2 cellular contexts compared by ENCODE assay signal in the genomic region with DNA sequence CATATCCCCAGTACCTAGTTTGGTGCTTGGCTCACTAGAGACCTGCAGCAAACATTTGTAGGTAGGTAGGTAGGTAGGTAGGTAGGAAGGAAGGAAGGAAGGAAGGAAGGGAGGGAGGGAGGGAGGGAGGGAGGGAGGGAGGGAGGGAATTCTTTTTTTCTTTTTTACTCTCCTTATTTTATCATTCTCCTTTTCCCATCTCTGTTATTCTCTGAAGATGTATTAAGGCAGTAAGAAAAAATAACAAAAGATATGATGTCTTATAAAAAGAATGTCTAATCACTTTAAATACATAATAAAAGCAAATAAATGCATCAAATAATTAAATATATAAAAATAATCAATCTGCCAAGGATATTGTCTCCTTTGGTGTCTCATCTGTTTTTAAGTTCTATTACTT.
A peak's percentile ranks its signal among the peaks of the same experiment; 100 is the strongest.
TF ChIP-seq lines count a peak whose summit lies in the region.

No MANE protein-coding gene starts in this region.

TF ChIP-seq in HepG2, 621 proteins besides CTCF, POLR2A, EP300 and RAD21:
- TF ChIP-seq HNRNPK (IDR thresholded peaks at IDR 0.05; ENCODE audit: low read depth, low read length, poor library complexity, severe bottlenecking) (peak; percentile 98), RFXAP (CRISPR knock-in tag; IDR thresholded peaks at IDR 0.05; ENCODE audit: borderline replicate concordance) (no peak), PCBP1 (IDR thresholded peaks at IDR 0.05; ENCODE audit: borderline replicate concordance, low read depth, low read length) (peak; percentile 87; the same call in 1 of the 2 replicates), NR2C2 (CRISPR knock-in tag; IDR thresholded peaks at IDR 0.05; ENCODE audit: borderline replicate concordance) (no peak), HNF4A (CRISPR knock-in tag; IDR thresholded peaks at IDR 0.05) (no peak)

TF ChIP-seq in K562, 482 proteins besides CTCF, POLR2A, EP300 and RAD21:
- peak; percentile 88 for TF ChIP-seq PCBP1 (IDR thresholded peaks at IDR 0.05; ENCODE audit: low read depth, low read length, poor library complexity, severe bottlenecking)
- no peak for TF ChIP-seq RNF2 (IDR thresholded peaks at IDR 0.05)
- TF ChIP-seq, protein P1, sequence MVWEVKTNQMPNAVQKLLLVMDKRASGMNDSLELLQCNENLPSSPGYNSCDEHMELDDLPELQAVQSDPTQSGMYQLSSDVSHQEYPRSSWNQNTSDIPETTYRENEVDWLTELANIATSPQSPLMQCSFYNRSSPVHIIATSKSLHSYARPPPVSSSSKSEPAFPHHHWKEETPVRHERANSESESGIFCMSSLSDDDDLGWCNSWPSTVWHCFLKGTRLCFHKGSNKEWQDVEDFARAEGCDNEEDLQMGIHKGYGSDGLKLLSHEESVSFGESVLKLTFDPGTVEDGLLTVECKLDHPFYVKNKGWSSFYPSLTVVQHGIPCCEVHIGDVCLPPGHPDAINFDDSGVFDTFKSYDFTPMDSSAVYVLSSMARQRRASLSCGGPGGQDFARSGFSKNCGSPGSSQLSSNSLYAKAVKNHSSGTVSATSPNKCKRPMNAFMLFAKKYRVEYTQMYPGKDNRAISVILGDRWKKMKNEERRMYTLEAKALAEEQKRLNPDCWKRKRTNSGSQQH (CRISPR knock-in tag; IDR thresholded peaks at IDR 0.05): no peak
- peak; percentile 95 for TF ChIP-seq HNRNPK (IDR thresholded peaks at IDR 0.05; ENCODE audit: low read depth, low read length, poor library complexity, severe bottlenecking)
- TF ChIP-seq SIN3B (IDR thresholded peaks at IDR 0.05; ENCODE audit: low read depth): no peak
- TF ChIP-seq YY1 (IDR thresholded peaks at IDR 0.05; ENCODE audit: borderline replicate concordance in 1 of 3, control insufficient read depth in 1 of 3, extremely low read depth in 1 of 3, insufficient read depth in 3 of 3, insufficient read length in 1 of 3, insufficient replicate concordance in 2 of 3, low read depth in 1 of 3, low read length in 2 of 3): no peak
- peak; percentile 99 for TF ChIP-seq PCBP2 (IDR thresholded peaks at IDR 0.05; ENCODE audit: low read depth, low read length, poor library complexity, severe bottlenecking)
- TF ChIP-seq CHD1 (IDR thresholded peaks at IDR 0.05; ENCODE audit: low read length): no peak
